In the genomic region with DNA sequence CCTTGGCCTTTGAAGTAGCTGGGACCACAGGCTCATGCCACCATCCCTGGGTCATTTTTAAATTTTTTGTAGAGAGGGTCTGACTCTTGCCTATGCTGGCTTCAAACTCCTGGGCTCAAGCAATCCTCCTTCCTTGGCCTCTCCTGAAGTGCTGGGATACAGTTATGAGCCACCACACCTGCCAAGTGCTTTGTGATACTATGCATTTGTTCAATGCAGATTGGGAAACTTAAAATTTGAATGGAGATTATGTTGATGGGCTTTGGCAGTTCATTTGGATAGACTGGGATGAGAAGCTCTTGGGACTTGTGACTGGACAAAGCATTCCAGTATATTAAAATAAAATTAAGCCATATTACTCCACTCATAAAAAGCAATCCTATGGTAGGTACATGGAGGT, we compare ENCODE assay signal across 23 cellular contexts. TPM values are rescaled to one million over a fixed set of nuclear protein-coding genes. Genes with fewer than 3 reads are reported as not detected.
A peak's percentile ranks its signal among the peaks of the same experiment; 100 is the strongest.
DNase-seq lines count a peak whose midpoint lies in the region; ATAC-seq, FAIRE-seq and TF ChIP-seq lines count a peak whose summit lies in the region.
"Had no signal": no experiment of that assay in that cellular context is flagged by ENCODE, and none has a peak within 500 bp of the region (broad histone marks: within the 10 kb centered on the region; RNA-seq: fewer than 3 reads in every experiment).

No MANE protein-coding gene starts in this region.

- H3K27ac ChIP-seq in RWPE1 (peak overlapping the region; percentile 40), K562 (ENCODE audit: extremely low read depth, low read depth, low read length) (peak overlapping the region; percentile 91; the same call in 1 of the 3 replicates), smooth muscle cell (ENCODE audit: low read depth) (peak overlapping the region; percentile 80)
- H3K27ac ChIP-seq: C4-2B, psoas muscle had no signal

- peaks cover 17% of the 10 kb centered on the region; the same call in 1 of the 2 replicates for H4K20me1 ChIP-seq in K562 (replicated peaks; ENCODE audit: control insufficient read depth, insufficient read depth, low read length)
- H4K20me1 ChIP-seq in smooth muscle cell (ENCODE audit: low read depth): peaks cover 51% of the 10 kb centered on the region

- in situ Hi-C loops in K562 (cut with MboI): no loop called here

- CTCF ChIA-PET in RWPE1 (lab: Yijun Ruan, JAX) (no interaction called here), K562 (lab: Yijun Ruan, JAX; ENCODE audit: low intra/inter-chr PET ratio) (no interaction called here)

- BruUV-seq in K562 (replicated peaks; lab: Mats Ljungman, UMichigan): no TSS peak

- H3K79me2 ChIP-seq in K562 (ENCODE audit: control insufficient read depth, insufficient read depth, low read length): peaks cover 74% of the 10 kb centered on the region
- H3K79me2 ChIP-seq in smooth muscle cell (ENCODE audit: low read depth): peaks cover 29% of the 10 kb centered on the region

- no peak for TF ChIP-seq RAD21 in K562 (CRISPR knock-in tag; conservative IDR thresholded peaks at IDR 0.05 in 1 of 2, IDR thresholded peaks at IDR 0.05 in 1 of 2)

- TF ChIP-seq EP300 in K562 (IDR thresholded peaks at IDR 0.05; ENCODE audit: low read length): no peak

- TF ChIP-seq CTCF in RWPE1 (conservative IDR thresholded peaks at IDR 0.05; ENCODE audit: low read depth) (no peak), K562 (IDR thresholded peaks at IDR 0.05 in 2 of 3, conservative IDR thresholded peaks at IDR 0.05 in 1 of 3; ENCODE audit: insufficient read depth in 2 of 3, low read depth in 1 of 3, low read length in 3 of 3) (no peak), smooth muscle cell (IDR thresholded peaks at IDR 0.05; ENCODE audit: borderline replicate concordance, insufficient read depth, poor library complexity, severe bottlenecking) (no peak)

- H3K36me3 Mint-ChIP-seq in activated T-cell treated with anti-CD3 and anti-CD28 coated beads, Interleukin-2, amount 50 U/mL, for 24 hours (ENCODE audit: low read depth): peaks cover 69% of the 10 kb centered on the region

- no peaks in the 10 kb centered on the region for H3K9me3 Mint-ChIP-seq in activated T-cell treated with anti-CD3 and anti-CD28 coated beads, Interleukin-2, amount 50 U/mL, for 24 hours
- H3K9me3 Mint-ChIP-seq: activated naive CD4-positive, alpha-beta T cell treated with anti-CD3 and anti-CD28 coated beads, Interleukin-2, amount 50 U/mL, for 24 hours had no signal

- H3K4me3 ChIP-seq in K562 (no peak overlapping the region), smooth muscle cell (no peak overlapping the region)
- H3K4me3 ChIP-seq: psoas muscle had no signal

- H3K9me1 ChIP-seq in K562 (ENCODE audit: control insufficient read depth, insufficient read depth, low read length): no peaks in the 10 kb centered on the region

- no peak for ATAC-seq in K562
- ATAC-seq in GM21526 (IDR thresholded peaks at IDR 0.05; ENCODE audit: low FRiP score, unreplicated experiment): no peak
- ATAC-seq: psoas muscle had no signal

- H3K9me3 ChIP-seq in K562 (replicated peaks; ENCODE audit: control insufficient read depth, insufficient read depth, low read depth, low read length) (no peaks in the 10 kb centered on the region), smooth muscle cell (replicated peaks; ENCODE audit: low read depth) (no peaks in the 10 kb centered on the region)
- H3K9me3 ChIP-seq: neutrophil, psoas muscle had no signal

- H3K4me1 Mint-ChIP-seq in activated T-cell treated with anti-CD3 and anti-CD28 coated beads, Interleukin-2, amount 50 U/mL, for 24 hours (ENCODE audit: low read depth): peaks cover 81% of the 10 kb centered on the region

- H3K4me2 ChIP-seq in K562 (ENCODE audit: insufficient read depth, low read length) (no peak overlapping the region), smooth muscle cell (no peak overlapping the region)

- peaks cover 75% of the 10 kb centered on the region for H3F3A ChIP-seq in smooth muscle cell (ENCODE audit: low read depth)

- peak overlapping the region; percentile 97 for H3K27ac Mint-ChIP-seq in activated T-cell treated with anti-CD3 and anti-CD28 coated beads, Interleukin-2, amount 50 U/mL, for 24 hours

- POLR2A ChIA-PET in RWPE1 (lab: Yijun Ruan, JAX; ENCODE audit: low non-redundant PET): no interaction called here
- POLR2A ChIA-PET in K562 (lab: Yijun Ruan, JAX): interaction anchor here (0.7 to 1.6 kb wide), 4 partner anchors 23 to 156 kb away, joined by 3 to 5 read pairs (median 4); no protein-coding TSS in a partner anchor

- H3K27me3 ChIP-seq in K562 (ENCODE audit: control insufficient read depth in 2 of 2, insufficient read depth in 2 of 2, low read length in 2 of 2) (no peaks in the 10 kb centered on the region), smooth muscle cell (ENCODE audit: low read depth) (no peaks in the 10 kb centered on the region)
- H3K27me3 ChIP-seq: neutrophil had no signal

- H3K36me3 ChIP-seq in K562 (ENCODE audit: control insufficient read depth, insufficient read depth, low read length) (peaks cover 61% of the 10 kb centered on the region), smooth muscle cell (ENCODE audit: low read depth) (peaks cover 9% of the 10 kb centered on the region)

- H3K9ac ChIP-seq in K562 (ENCODE audit: insufficient read depth in 1 of 2, low read depth in 2 of 2, low read length in 2 of 2) (no peak overlapping the region), smooth muscle cell (ENCODE audit: low read depth) (no peak overlapping the region)

- H3K4me3 Mint-ChIP-seq in activated T-cell treated with anti-CD3 and anti-CD28 coated beads, Interleukin-2, amount 50 U/mL, for 24 hours: no peak overlapping the region

- no peaks in the 10 kb centered on the region for H3K27me3 Mint-ChIP-seq in activated T-cell treated with anti-CD3 and anti-CD28 coated beads, Interleukin-2, amount 50 U/mL, for 24 hours
- H3K27me3 Mint-ChIP-seq: activated naive CD4-positive, alpha-beta T cell treated with anti-CD3 and anti-CD28 coated beads, Interleukin-2, amount 50 U/mL, for 24 hours had no signal

- H3K4me1 ChIP-seq in K562 (replicated peaks in 1 of 2; ENCODE audit: control insufficient read depth in 2 of 2, insufficient read depth in 2 of 2, low read length in 2 of 2) (peaks cover 34 to 41% of the 10 kb centered on the region in 2 experiments), smooth muscle cell (ENCODE audit: low read depth) (peaks cover 24% of the 10 kb centered on the region)

- intact Hi-C loops in K562 (cut with micrococcal nuclease): loop anchor here (10.0 kb wide), 1 partner anchor 221 kb away; the partner anchor contains the start of gene RUBCN

- TF ChIP-seq POLR2A in K562 (conservative IDR thresholded peaks at IDR 0.05): peak; percentile 39; the same call in 1 of the 2 replicates

- H2AFZ ChIP-seq in K562 (ENCODE audit: low read depth, low read length) (no peak overlapping the region), smooth muscle cell (ENCODE audit: low read depth) (no peak overlapping the region)

- FAIRE-seq in K562 (lab: Jason Lieb, UNC): no peak
- FAIRE-seq: D721Med had no signal

- no peak for DNase-seq in activated T-cell treated with anti-CD3 and anti-CD28 coated beads, Interleukin-2, amount 50 U/mL, for 24 hours
- DNase-seq in activated T-cell treated with anti-CD3 and anti-CD28 coated beads, Interleukin-2, amount 50 U/mL, for 1 hour: no peak
- DNase-seq in RWPE1 (ENCODE audit: low spot score) (no peak), K562 (ENCODE audit: extremely low read depth in 1 of 4, low spot score in 3 of 4) (no peak), smooth muscle cell (lab: John Stamatoyannopoulos, UW; ENCODE audit: unreplicated experiment) (no peak), 8988T (no peak), NCI-H526 (lab: John Stamatoyannopoulos, UW) (no peak)
- DNase-seq: activated CD4-positive, alpha-beta T cell treated with anti-CD3 and anti-CD28 coated beads for 4 hours; EL; erythroblast; HCEC 1CT; head of caudate nucleus; NCI-H1092 treated with DMSO at 0.1 percent for 48 hours; NCI-H1930; NCI-H226; psoas muscle; SHP77 treated with DMSO at 0.1 percent for 48 hours; T-helper 1 cell had no signal

RNA-seq across cellular contexts. Expression of gene LMLN, which starts 3.9 kb away (rescaled TPM):
- 30.3 and 71.8 TPM in 2 replicates for total RNA-seq in K562 (2011; cell fraction: chromatin; rRNA removed; ENCODE audit: low replicate concordance)
- 21.2 and 21.8 TPM in 2 replicates for total RNA-seq in K562 (2011; cell fraction: nucleolus; rRNA removed)
- total RNA-seq in K562 (2011; cell fraction: nucleoplasm; rRNA removed): 33.3 and 46.4 TPM in 2 replicates
- total RNA-seq in K562 (2014; rRNA removed): 3.8 and 6.0 TPM in 2 replicates
- total RNA-seq in K562 (2014; rRNA removed; fragmentation: Illumina TruSeq; extraction: Trizol): 6.9 and 7.9 TPM in 2 replicates
- total RNA-seq in K562 (2015; rRNA removed; fragmentation: Illumina TruSeq; extraction: Trizol): 5.1 and 6.0 TPM in 2 replicates
- 11.0 and 11.2 TPM in 2 replicates for total RNA-seq in K562 (2021)
- polyA plus RNA-seq in K562 (2011; rRNA removed): 15.9 and 16.7 TPM in 2 replicates
- polyA plus RNA-seq in K562 (2011; cell fraction: cytosol; rRNA removed): 8.1 and 12.8 TPM in 2 replicates
- 21.0 and 24.6 TPM in 2 replicates for polyA plus RNA-seq in K562 (2011; cell fraction: nucleus; rRNA removed)
- 5.7 and 6.6 TPM in 2 replicates for polyA plus RNA-seq in K562 (2012)
- 8.1 and 8.5 TPM in 2 replicates for polyA plus RNA-seq in K562 (2014; fragmentation: Illumina TruSeq; extraction: Trizol)
- polyA plus RNA-seq in K562 (2014; fragmentation: Nextera tagmentation; extraction: Ambion mirVana): 1 to 10 TPM; 2.2 to 2.7 TPM
- 8.5 and 12.5 TPM in 2 replicates for polyA plus RNA-seq in K562 (2014; rRNA removed)
- polyA minus RNA-seq in K562 (2011; rRNA and poly(A)+ RNA removed): 19.7 and 22.4 TPM in 2 replicates
- polyA minus RNA-seq in K562 (2011; cell fraction: cytosol; rRNA and poly(A)+ RNA removed): 6.8 and 12.5 TPM in 2 replicates
- polyA minus RNA-seq in K562 (2011; cell fraction: nucleus; rRNA and poly(A)+ RNA removed): 12.4 and 18.9 TPM in 2 replicates
- 5.0 and 7.8 TPM in 2 replicates for total RNA-seq in smooth muscle cell
- 2.1 and 3.7 TPM in 2 replicates for polyA plus RNA-seq in smooth muscle cell

RNA-seq across cellular contexts. Expression of gene RPL35A, which starts 6.1 kb away (rescaled TPM):
- total RNA-seq in K562 (2011; cell fraction: chromatin; rRNA removed; ENCODE audit: low replicate concordance): 205 and 265 TPM in 2 replicates
- 160 and 166 TPM in 2 replicates for total RNA-seq in K562 (2011; cell fraction: nucleolus; rRNA removed)
- 355 and 545 TPM in 2 replicates for total RNA-seq in K562 (2011; cell fraction: nucleoplasm; rRNA removed)
- total RNA-seq in K562 (2014; rRNA removed) (998 and 1,475 TPM in 2 replicates), K562 (2014; rRNA removed; fragmentation: Illumina TruSeq; extraction: Trizol) (2,429 and 2,625 TPM in 2 replicates), K562 (2015; rRNA removed; fragmentation: Illumina TruSeq; extraction: Trizol) (1,966 and 2,155 TPM in 2 replicates), K562 (2021) (1,574 and 1,710 TPM in 2 replicates), smooth muscle cell (969 and 1,156 TPM in 2 replicates)
- polyA plus RNA-seq in K562 (2011; rRNA removed) (1,725 and 2,163 TPM in 2 replicates), K562 (2014; fragmentation: Illumina TruSeq; extraction: Trizol) (2,519 and 2,591 TPM in 2 replicates), K562 (2014; fragmentation: Nextera tagmentation; extraction: Ambion mirVana) (1,000 to 10,000 TPM; 2,367 to 2,942 TPM), K562 (2014; rRNA removed) (2,582 and 2,839 TPM in 2 replicates), smooth muscle cell (778 and 854 TPM in 2 replicates)
- 410 and 873 TPM in 2 replicates for polyA plus RNA-seq in K562 (2011; cell fraction: cytosol; rRNA removed)
- 282 and 691 TPM in 2 replicates for polyA plus RNA-seq in K562 (2011; cell fraction: nucleus; rRNA removed)
- 2,790 and 3,257 TPM in 2 replicates for polyA plus RNA-seq in K562 (2012)
- polyA minus RNA-seq in K562 (2011; rRNA and poly(A)+ RNA removed): 454 and 610 TPM in 2 replicates
- 278 and 319 TPM in 2 replicates for polyA minus RNA-seq in K562 (2011; cell fraction: cytosol; rRNA and poly(A)+ RNA removed)
- 49.8 and 108 TPM in 2 replicates for polyA minus RNA-seq in K562 (2011; cell fraction: nucleus; rRNA and poly(A)+ RNA removed)

Comparison
In these comparisons a context has a peak if more than half of its experiments do, and no peak if none do; other contexts are left out.
1. H3K27ac ChIP-seq: peak in every context shown above with its lines; median percentile 91 in K562; 80 in smooth muscle cell; 40 in RWPE1.